ENCODE assay signal across 8 cellular contexts in genomic region chr18:31041346-31042067, GRCh38. TPM values are rescaled to one million over a fixed set of nuclear protein-coding genes. Genes with fewer than 3 reads are reported as not detected.
DNase-seq lines count a peak whose midpoint lies in the region; ATAC-seq and TF ChIP-seq lines count a peak whose summit lies in the region.

No MANE protein-coding gene starts in this region.

- H4K20me1 ChIP-seq in osteoblast (ENCODE audit: insufficient read depth, low read length), result no peaks in the 10 kb centered on the region

- DNase-seq in SJSA1 (ENCODE audit: low read depth in 1 of 2, low spot score in 2 of 2), result no peak
- DNase-seq in glutamatergic neuron, result peak; percentile 43
- peak; percentile 46 for DNase-seq in osteoblast (ENCODE audit: insufficient read length, low spot score, missing footprints)
- no peak for DNase-seq in HK-2 (ENCODE audit: unreplicated experiment)
- no peak for DNase-seq in MV-4-11 (lab: John Stamatoyannopoulos, UW)

- peaks cover 25% of the 10 kb centered on the region for H3K27me3 Mint-ChIP-seq in glutamatergic neuron (ENCODE audit: unreplicated experiment)

- H3K4me1 ChIP-seq in SJSA1 (replicated peaks), result peaks cover 6% of the 10 kb centered on the region; the same call in 1 of the 2 replicates
- no peaks in the 10 kb centered on the region for H3K4me1 ChIP-seq in osteoblast (ENCODE audit: insufficient read depth, low read length)

- no peak overlapping the region for H3K4me2 ChIP-seq in osteoblast (ENCODE audit: insufficient read depth, low read length)

- H3K4me3 ChIP-seq in GM08714 (ENCODE audit: low read length), result peak overlapping the region; percentile 30
- peak overlapping the region; percentile 50 for H3K4me3 ChIP-seq in SJSA1
- no peak overlapping the region for H3K4me3 ChIP-seq in osteoblast (ENCODE audit: insufficient read depth, low read length)

- no peak overlapping the region for H2AFZ ChIP-seq in osteoblast (ENCODE audit: low read length)

- H3K9me3 ChIP-seq in SJSA1 (replicated peaks) (no peaks in the 10 kb centered on the region; the same call in 1 of the 2 replicates), osteoblast (ENCODE audit: low read depth, low read length) (no peaks in the 10 kb centered on the region)

- ATAC-seq in HG03175 (IDR thresholded peaks at IDR 0.05; ENCODE audit: unreplicated experiment) (no peak), GM21825 (IDR thresholded peaks at IDR 0.05; ENCODE audit: unreplicated experiment) (no peak)

- H3K27me3 ChIP-seq in SJSA1 (replicated peaks) (no peaks in the 10 kb centered on the region), osteoblast (ENCODE audit: insufficient read depth, low read length) (peaks cover 30% of the 10 kb centered on the region)

- peaks cover 12% of the 10 kb centered on the region for H3K9me3 Mint-ChIP-seq in glutamatergic neuron (ENCODE audit: unreplicated experiment)

- no peaks in the 10 kb centered on the region for H3K79me2 ChIP-seq in osteoblast (ENCODE audit: insufficient read depth, low read length)

- H3K4me3 Mint-ChIP-seq in glutamatergic neuron (ENCODE audit: unreplicated experiment), result peak overlapping the region; percentile 93

- peaks cover 2% of the 10 kb centered on the region for H3K4me1 Mint-ChIP-seq in glutamatergic neuron (ENCODE audit: low read depth, unreplicated experiment)

- H3K27ac ChIP-seq in SJSA1 (no peak overlapping the region), osteoblast (ENCODE audit: low read depth, low read length) (no peak overlapping the region)

- no peak for TF ChIP-seq CTCF in glutamatergic neuron (IDR thresholded peaks at IDR 0.05; ENCODE audit: partially characterized antibody, unreplicated experiment)
- TF ChIP-seq CTCF in osteoblast (IDR thresholded peaks at IDR 0.05; ENCODE audit: extremely low read depth, low read depth, low read length), result no peak

- no peak overlapping the region for H3K27ac Mint-ChIP-seq in glutamatergic neuron (ENCODE audit: unreplicated experiment)

- H3K36me3 Mint-ChIP-seq in glutamatergic neuron (ENCODE audit: unreplicated experiment), result peaks cover 11% of the 10 kb centered on the region

- no peaks in the 10 kb centered on the region; the same call in 1 of the 2 replicates for H3K36me3 ChIP-seq in SJSA1
- H3K36me3 ChIP-seq in osteoblast (ENCODE audit: insufficient read depth, low read length), result no peaks in the 10 kb centered on the region

RNA-seq across cellular contexts. Expression of gene DSC3, which starts 1.0 kb away (rescaled TPM):
- total RNA-seq in SJSA1 (2014; rRNA removed; shearing (Covaris generic)), result 13.9 and 20.0 TPM in 2 replicates
- total RNA-seq in glutamatergic neuron (ENCODE audit: unreplicated experiment) (0.47 TPM), osteoblast (under 0.01 TPM in 2 replicates)

Comparison
In these comparisons a context has a peak if more than half of its experiments do, and no peak if none do; other contexts are left out.
1. DNase-seq: peak in glutamatergic neuron (single experiment) and osteoblast (single experiment); none in SJSA1 (0 of 2), HK-2 (single experiment) and MV-4-11 (single experiment).
2. RNA of gene DSC3, which starts 1.0 kb away (total RNA-seq): 13.9 to 20.0 TPM in SJSA1; 0.47 TPM in glutamatergic neuron (single experiment) and under 0.01 TPM in osteoblast; every median in the first group is over 10 times any median in the second.